Comparison of ENCODE assay signal across 22 cellular contexts in the genomic region with DNA sequence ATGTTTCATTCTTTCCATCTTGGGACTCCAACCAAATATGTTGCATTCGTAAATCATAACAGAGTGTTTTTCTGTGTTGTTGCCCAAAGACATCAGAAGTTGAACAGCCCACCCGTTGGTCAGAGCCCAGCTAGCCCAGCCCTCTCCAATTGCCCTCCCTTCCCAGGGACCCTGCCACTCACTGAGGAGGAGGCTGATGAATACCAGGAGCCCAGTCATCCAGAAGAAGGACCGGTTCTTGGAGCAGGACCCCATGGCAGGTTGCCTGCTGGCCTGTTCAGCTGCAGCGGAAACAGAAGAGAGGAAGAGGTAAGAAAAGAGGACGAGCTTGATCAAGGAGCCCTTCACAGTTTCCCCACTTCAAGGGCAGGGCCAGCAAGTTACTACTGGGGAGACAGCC.
"Had no signal": no experiment of that assay in that cellular context is flagged by ENCODE, and none has a peak within 500 bp of the region (broad histone marks: within the 10 kb centered on the region; RNA-seq: fewer than 3 reads in every experiment).

No MANE protein-coding gene starts in this region.

- H3K36me3 ChIP-seq: brain microvascular endothelial cell, heart right ventricle, pancreas, tibial nerve had no signal

- H3K4me1 Mint-ChIP-seq: activated naive CD8-positive, alpha-beta T cell treated with anti-CD3 and anti-CD28 coated beads, Interleukin-2, amount 10 ng/mL, durations not matched to agents 7 days and 5 days; naive thymus-derived CD4-positive, alpha-beta T cell had no signal

- H3K27me3 ChIP-seq: brain microvascular endothelial cell, tibial nerve had no signal

- H3K9me3 ChIP-seq: mucosa of descending colon, pancreas had no signal

- H3K4me3 Mint-ChIP-seq: activated naive CD8-positive, alpha-beta T cell treated with anti-CD3 and anti-CD28 coated beads, Interleukin-2, amount 10 ng/mL, durations not matched to agents 7 days and 5 days; memory B cell; naive thymus-derived CD4-positive, alpha-beta T cell had no signal

- H3K36me3 Mint-ChIP-seq: activated naive CD8-positive, alpha-beta T cell treated with anti-CD3 and anti-CD28 coated beads, Interleukin-2, amount 10 ng/mL, durations not matched to agents 7 days and 5 days; immature natural killer cell; memory B cell had no signal

- H3K27ac ChIP-seq: brain microvascular endothelial cell, heart right ventricle, pancreas, tibial nerve, VCaP had no signal

- ATAC-seq: naive thymus-derived CD4-positive, alpha-beta T cell had no signal

- H3K4me1 ChIP-seq: heart right ventricle, tibial nerve had no signal

- H3K9me3 Mint-ChIP-seq: activated naive CD8-positive, alpha-beta T cell treated with anti-CD3 and anti-CD28 coated beads, Interleukin-2, amount 10 ng/mL, durations not matched to agents 7 days and 5 days; activated T-helper 2 cell treated with anti-CD3 and anti-CD28 coated beads, Interferon-gamma antibody, Interleukin-2, Interleukin-4, amounts not matched to agents 10 μg/mL and 5 μg/mL and 100 μg/mL, durations not matched to agents 14 hours and 24 hours and 36 hours; immature natural killer cell; memory B cell had no signal

- H3K27ac Mint-ChIP-seq: activated naive CD8-positive, alpha-beta T cell treated with anti-CD3 and anti-CD28 coated beads, Interleukin-2, amount 10 ng/mL, durations not matched to agents 7 days and 5 days; activated T-helper 2 cell treated with anti-CD3 and anti-CD28 coated beads, Interferon-gamma antibody, Interleukin-2, Interleukin-4, amounts not matched to agents 10 μg/mL and 5 μg/mL and 100 μg/mL, durations not matched to agents 14 hours and 24 hours and 36 hours; immature natural killer cell; memory B cell had no signal

- H3K4me3 ChIP-seq: heart right ventricle, mucosa of descending colon, pancreas, tibial nerve had no signal

- DNase-seq: activated CD4-positive, alpha-beta T cell treated with anti-CD3 and anti-CD28 coated beads for 1 hour; activated naive CD4-positive, alpha-beta T cell treated with Interleukin-2 at 50 U/mL for 16 hours; activated naive CD8-positive, alpha-beta T cell treated with anti-CD3 and anti-CD28 coated beads, Interleukin-2, amount 10 ng/mL, durations not matched to agents 7 days and 5 days; activated T-cell treated with anti-CD3 and anti-CD28 coated beads, Interleukin-2, amount 50 U/mL, for 1 hour; central memory CD4-positive, alpha-beta T cell; cortex of kidney; heart right ventricle; naive thymus-derived CD4-positive, alpha-beta T cell; pancreas; stimulated activated CD4-positive, alpha-beta T cell treated with anti-CD3 and anti-CD28 coated beads, Interleukin-12 subunit alpha, Interleukin-12 subunit beta, amount 100 ng/mL, for 4 hours; stimulated activated CD4-positive, alpha-beta T cell treated with anti-CD3 and anti-CD28 coated beads, Interleukin-1b, Interleukin-23, amount 100 ng/mL, for 48 hours; stimulated activated CD8-positive, alpha-beta memory T cell treated with anti-CD3 and anti-CD28 coated beads, Interleukin-4, amount 100 ng/mL, for 48 hours; stimulated activated naive CD4-positive, alpha-beta T cell; SW 1271; T-helper 2 cell had no signal
